ENCODE assay signal across 2 cellular contexts in the genomic region with DNA sequence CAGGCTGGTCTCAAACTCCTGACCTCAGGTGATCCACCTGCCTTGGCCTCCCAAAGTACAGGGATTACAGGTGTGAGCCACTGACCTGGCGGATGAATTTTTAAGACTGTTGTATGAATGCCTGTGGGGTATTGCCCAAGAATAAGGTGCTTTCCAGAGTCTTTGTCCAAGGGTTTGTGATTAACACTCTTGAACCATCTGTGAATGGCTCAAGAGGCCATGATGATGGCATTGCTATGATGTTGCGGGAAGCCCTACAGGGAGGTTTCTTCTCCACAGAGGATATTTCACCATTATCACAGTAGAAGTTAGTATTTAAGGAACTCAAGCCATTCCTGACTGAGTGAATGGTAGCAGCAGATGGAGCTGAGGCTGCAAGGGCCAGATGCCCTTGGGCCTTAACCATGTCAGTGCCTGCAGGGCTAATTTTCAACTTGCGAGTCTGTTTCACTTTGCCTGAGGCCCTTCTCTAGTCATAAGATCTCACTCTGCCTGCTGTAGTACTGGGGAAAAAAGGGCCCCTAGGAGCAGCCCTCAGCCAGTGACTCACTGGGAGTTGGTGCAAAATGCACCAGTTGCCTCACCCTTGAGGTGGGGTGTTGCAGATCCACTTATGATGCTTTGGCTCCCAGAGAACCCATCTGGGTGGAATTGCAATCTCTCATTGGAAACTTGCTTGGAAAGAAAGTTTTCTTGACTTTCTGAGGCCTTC.
TF ChIP-seq lines count a peak whose summit lies in the region.

No MANE protein-coding gene starts in this region.

TF ChIP-seq in SK-N-SH, 30 proteins besides CTCF, POLR2A, EP300 and RAD21 (continued from another document):
- TF ChIP-seq, protein P1, sequence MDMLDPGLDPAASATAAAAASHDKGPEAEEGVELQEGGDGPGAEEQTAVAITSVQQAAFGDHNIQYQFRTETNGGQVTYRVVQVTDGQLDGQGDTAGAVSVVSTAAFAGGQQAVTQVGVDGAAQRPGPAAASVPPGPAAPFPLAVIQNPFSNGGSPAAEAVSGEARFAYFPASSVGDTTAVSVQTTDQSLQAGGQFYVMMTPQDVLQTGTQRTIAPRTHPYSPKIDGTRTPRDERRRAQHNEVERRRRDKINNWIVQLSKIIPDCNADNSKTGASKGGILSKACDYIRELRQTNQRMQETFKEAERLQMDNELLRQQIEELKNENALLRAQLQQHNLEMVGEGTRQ (IDR thresholded peaks at IDR 0.05; ENCODE audit: borderline replicate concordance, low read depth, low read length), result no peak
- TF ChIP-seq NRF1 (IDR thresholded peaks at IDR 0.05; ENCODE audit: low read depth, low read length) (no peak), GABPA (IDR thresholded peaks at IDR 0.05; ENCODE audit: low read depth) (no peak), JUND (IDR thresholded peaks at IDR 0.05) (no peak), EZH2phosphoT487 (IDR thresholded peaks at IDR 0.05; ENCODE audit: borderline replicate concordance, low read depth) (no peak), GATA2 (CRISPR knock-in tag; IDR thresholded peaks at IDR 0.05) (no peak), YY1 (IDR thresholded peaks at IDR 0.05; ENCODE audit: low read depth) (no peak), RXRA (IDR thresholded peaks at IDR 0.05; ENCODE audit: borderline replicate concordance, low read depth) (no peak), NFIC (IDR thresholded peaks at IDR 0.05; ENCODE audit: borderline replicate concordance) (no peak)
- TF ChIP-seq, protein P2, sequence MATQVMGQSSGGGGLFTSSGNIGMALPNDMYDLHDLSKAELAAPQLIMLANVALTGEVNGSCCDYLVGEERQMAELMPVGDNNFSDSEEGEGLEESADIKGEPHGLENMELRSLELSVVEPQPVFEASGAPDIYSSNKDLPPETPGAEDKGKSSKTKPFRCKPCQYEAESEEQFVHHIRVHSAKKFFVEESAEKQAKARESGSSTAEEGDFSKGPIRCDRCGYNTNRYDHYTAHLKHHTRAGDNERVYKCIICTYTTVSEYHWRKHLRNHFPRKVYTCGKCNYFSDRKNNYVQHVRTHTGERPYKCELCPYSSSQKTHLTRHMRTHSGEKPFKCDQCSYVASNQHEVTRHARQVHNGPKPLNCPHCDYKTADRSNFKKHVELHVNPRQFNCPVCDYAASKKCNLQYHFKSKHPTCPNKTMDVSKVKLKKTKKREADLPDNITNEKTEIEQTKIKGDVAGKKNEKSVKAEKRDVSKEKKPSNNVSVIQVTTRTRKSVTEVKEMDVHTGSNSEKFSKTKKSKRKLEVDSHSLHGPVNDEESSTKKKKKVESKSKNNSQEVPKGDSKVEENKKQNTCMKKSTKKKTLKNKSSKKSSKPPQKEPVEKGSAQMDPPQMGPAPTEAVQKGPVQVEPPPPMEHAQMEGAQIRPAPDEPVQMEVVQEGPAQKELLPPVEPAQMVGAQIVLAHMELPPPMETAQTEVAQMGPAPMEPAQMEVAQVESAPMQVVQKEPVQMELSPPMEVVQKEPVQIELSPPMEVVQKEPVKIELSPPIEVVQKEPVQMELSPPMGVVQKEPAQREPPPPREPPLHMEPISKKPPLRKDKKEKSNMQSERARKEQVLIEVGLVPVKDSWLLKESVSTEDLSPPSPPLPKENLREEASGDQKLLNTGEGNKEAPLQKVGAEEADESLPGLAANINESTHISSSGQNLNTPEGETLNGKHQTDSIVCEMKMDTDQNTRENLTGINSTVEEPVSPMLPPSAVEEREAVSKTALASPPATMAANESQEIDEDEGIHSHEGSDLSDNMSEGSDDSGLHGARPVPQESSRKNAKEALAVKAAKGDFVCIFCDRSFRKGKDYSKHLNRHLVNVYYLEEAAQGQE (IDR thresholded peaks at IDR 0.05; ENCODE audit: low read depth, low read length), result no peak
- TF ChIP-seq, protein P3, sequence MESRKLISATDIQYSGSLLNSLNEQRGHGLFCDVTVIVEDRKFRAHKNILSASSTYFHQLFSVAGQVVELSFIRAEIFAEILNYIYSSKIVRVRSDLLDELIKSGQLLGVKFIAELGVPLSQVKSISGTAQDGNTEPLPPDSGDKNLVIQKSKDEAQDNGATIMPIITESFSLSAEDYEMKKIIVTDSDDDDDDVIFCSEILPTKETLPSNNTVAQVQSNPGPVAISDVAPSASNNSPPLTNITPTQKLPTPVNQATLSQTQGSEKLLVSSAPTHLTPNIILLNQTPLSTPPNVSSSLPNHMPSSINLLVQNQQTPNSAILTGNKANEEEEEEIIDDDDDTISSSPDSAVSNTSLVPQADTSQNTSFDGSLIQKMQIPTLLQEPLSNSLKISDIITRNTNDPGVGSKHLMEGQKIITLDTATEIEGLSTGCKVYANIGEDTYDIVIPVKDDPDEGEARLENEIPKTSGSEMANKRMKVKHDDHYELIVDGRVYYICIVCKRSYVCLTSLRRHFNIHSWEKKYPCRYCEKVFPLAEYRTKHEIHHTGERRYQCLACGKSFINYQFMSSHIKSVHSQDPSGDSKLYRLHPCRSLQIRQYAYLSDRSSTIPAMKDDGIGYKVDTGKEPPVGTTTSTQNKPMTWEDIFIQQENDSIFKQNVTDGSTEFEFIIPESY (IDR thresholded peaks at IDR 0.05; ENCODE audit: borderline replicate concordance, low read depth), result no peak
TF ChIP-seq in SK-N-SH: peak in this region for 0.

TF ChIP-seq in SK-N-SH treated with all-trans-retinoic acid at 6 μM for 48 hours, 23 proteins besides CTCF, POLR2A, EP300 and RAD21 (continued from another document):
- TF ChIP-seq, protein P4, sequence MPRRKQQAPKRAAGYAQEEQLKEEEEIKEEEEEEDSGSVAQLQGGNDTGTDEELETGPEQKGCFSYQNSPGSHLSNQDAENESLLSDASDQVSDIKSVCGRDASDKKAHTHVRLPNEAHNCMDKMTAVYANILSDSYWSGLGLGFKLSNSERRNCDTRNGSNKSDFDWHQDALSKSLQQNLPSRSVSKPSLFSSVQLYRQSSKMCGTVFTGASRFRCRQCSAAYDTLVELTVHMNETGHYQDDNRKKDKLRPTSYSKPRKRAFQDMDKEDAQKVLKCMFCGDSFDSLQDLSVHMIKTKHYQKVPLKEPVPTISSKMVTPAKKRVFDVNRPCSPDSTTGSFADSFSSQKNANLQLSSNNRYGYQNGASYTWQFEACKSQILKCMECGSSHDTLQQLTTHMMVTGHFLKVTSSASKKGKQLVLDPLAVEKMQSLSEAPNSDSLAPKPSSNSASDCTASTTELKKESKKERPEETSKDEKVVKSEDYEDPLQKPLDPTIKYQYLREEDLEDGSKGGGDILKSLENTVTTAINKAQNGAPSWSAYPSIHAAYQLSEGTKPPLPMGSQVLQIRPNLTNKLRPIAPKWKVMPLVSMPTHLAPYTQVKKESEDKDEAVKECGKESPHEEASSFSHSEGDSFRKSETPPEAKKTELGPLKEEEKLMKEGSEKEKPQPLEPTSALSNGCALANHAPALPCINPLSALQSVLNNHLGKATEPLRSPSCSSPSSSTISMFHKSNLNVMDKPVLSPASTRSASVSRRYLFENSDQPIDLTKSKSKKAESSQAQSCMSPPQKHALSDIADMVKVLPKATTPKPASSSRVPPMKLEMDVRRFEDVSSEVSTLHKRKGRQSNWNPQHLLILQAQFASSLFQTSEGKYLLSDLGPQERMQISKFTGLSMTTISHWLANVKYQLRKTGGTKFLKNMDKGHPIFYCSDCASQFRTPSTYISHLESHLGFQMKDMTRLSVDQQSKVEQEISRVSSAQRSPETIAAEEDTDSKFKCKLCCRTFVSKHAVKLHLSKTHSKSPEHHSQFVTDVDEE (CRISPR knock-in tag; IDR thresholded peaks at IDR 0.05), result no peak
- TF ChIP-seq BACH2 (CRISPR knock-in tag; IDR thresholded peaks at IDR 0.05; ENCODE audit: borderline replicate concordance) (no peak), TCF4 (CRISPR knock-in tag; IDR thresholded peaks at IDR 0.05; ENCODE audit: borderline replicate concordance) (no peak), TOX (CRISPR knock-in tag; IDR thresholded peaks at IDR 0.05; ENCODE audit: borderline replicate concordance) (no peak)
- TF ChIP-seq, protein P5, sequence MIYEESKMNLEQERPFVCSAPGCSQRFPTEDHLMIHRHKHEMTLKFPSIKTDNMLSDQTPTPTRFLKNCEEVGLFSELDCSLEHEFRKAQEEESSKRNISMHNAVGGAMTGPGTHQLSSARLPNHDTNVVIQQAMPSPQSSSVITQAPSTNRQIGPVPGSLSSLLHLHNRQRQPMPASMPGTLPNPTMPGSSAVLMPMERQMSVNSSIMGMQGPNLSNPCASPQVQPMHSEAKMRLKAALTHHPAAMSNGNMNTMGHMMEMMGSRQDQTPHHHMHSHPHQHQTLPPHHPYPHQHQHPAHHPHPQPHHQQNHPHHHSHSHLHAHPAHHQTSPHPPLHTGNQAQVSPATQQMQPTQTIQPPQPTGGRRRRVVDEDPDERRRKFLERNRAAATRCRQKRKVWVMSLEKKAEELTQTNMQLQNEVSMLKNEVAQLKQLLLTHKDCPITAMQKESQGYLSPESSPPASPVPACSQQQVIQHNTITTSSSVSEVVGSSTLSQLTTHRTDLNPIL (CRISPR knock-in tag; IDR thresholded peaks at IDR 0.05; ENCODE audit: low read depth), result no peak
TF ChIP-seq in SK-N-SH treated with all-trans-retinoic acid at 6 μM for 48 hours: peak in this region for 0.
